In the genomic region with DNA sequence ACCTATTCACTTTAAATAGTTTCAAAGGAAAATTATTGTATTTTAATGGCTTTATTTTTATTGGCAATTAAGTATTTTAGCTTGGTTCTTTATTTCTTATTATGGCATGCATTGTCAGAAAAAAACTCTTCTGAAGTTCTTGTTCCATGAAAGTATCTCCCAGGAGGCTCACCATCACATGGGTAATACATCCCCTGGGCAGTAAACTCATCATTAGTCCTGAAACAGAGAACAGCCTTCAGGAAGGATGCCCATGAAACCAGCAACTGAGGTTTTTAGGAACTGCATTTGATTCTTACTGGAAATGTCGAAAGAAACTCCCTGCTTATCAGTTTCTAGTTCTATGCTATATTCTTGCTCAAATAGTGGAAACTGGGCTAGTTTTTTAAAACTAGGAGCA, we compare ENCODE assay signal across 15 cellular contexts.
DNase-seq lines count a peak whose midpoint lies in the region; ATAC-seq and TF ChIP-seq lines count a peak whose summit lies in the region.
"Had no signal": no experiment of that assay in that cellular context is flagged by ENCODE, and none has a peak within 500 bp of the region (broad histone marks: within the 10 kb centered on the region; RNA-seq: fewer than 3 reads in every experiment).

No MANE protein-coding gene starts in this region.

- H3K4me3 ChIP-seq in aorta (ENCODE audit: low read length in 2 of 2) (no peak overlapping the region), MG63 (no peak overlapping the region)
- H3K4me3 ChIP-seq: GM23338, lung had no signal

- H3K36me3 Mint-ChIP-seq in T-cell = peaks cover 71% of the 10 kb centered on the region
- H3K36me3 Mint-ChIP-seq in stimulated activated memory B cell treated with anti-CD40 and anti-IgM and Interleukin-4, amounts not matched to agents 10 μg/mL and 1 μg/mL and 100 μg/mL, for 72 hours = peaks cover 52% of the 10 kb centered on the region

- peak overlapping the region; percentile 83 to 89 for H3K27ac Mint-ChIP-seq in T-cell
- peak overlapping the region; percentile 95 for H3K27ac Mint-ChIP-seq in stimulated activated memory B cell treated with anti-CD40 and anti-IgM and Interleukin-4, amounts not matched to agents 10 μg/mL and 1 μg/mL and 100 μg/mL, for 72 hours
- H3K27ac Mint-ChIP-seq: T-helper 1 cell treated with Interleukin-12 subunit alpha and Interleukin-12 subunit beta and Interleukin-4 antibody, amounts not matched to agents 30 μg/mL and 1 μg/mL, for 36 hours had no signal

- no peaks in the 10 kb centered on the region for H3K27me3 ChIP-seq in foreskin keratinocyte
- no peaks in the 10 kb centered on the region for H3K27me3 ChIP-seq in aorta (ENCODE audit: control insufficient read depth in 1 of 2, insufficient read depth in 2 of 2, low read length in 1 of 2)
- H3K27me3 ChIP-seq in MG63 = no peaks in the 10 kb centered on the region

- ATAC-seq in T-cell (replicated peaks in 1 of 4) (no peak), foreskin keratinocyte (no peak), aorta (ENCODE audit: low FRiP score) (no peak)
- ATAC-seq in stimulated activated memory B cell treated with anti-CD40 and anti-IgM and Interleukin-4, amounts not matched to agents 10 μg/mL and 1 μg/mL and 100 μg/mL, for 72 hours = no peak

- intact Hi-C loops in aorta (cut with DNase I) = loop anchor here in 1 of 2 donors (2.0 kb wide), 1 partner anchor 35 kb away; no protein-coding TSS in a partner anchor

- DNase-seq in DMS 273 (lab: John Stamatoyannopoulos, UW; ENCODE audit: unreplicated experiment) (peak; percentile 19), DMS 273 treated with DMSO at 0.1 percent for 48 hours (lab: John Stamatoyannopoulos, UW) (no peak), T-cell (no peak), foreskin keratinocyte (no peak), aorta (no peak), MG63 (no peak)
- no peak for DNase-seq in activated CD8-positive, alpha-beta memory T cell treated with anti-CD3 and anti-CD28 coated beads, Interleukin-2, amount 50 U/mL, for 4 hours
- DNase-seq: caudate nucleus, glutamatergic neuron had no signal

- no peaks in the 10 kb centered on the region for H3K9me3 Mint-ChIP-seq in T-cell
- no peaks in the 10 kb centered on the region for H3K9me3 Mint-ChIP-seq in stimulated activated memory B cell treated with anti-CD40 and anti-IgM and Interleukin-4, amounts not matched to agents 10 μg/mL and 1 μg/mL and 100 μg/mL, for 72 hours
- H3K9me3 Mint-ChIP-seq: activated T-cell treated with anti-CD3 and anti-CD28 coated beads, Interleukin-2, amount 50 U/mL, for 4 hours; GM23338 had no signal

- no peaks in the 10 kb centered on the region for H3K27me3 Mint-ChIP-seq in T-cell
- H3K27me3 Mint-ChIP-seq in stimulated activated memory B cell treated with anti-CD40 and anti-IgM and Interleukin-4, amounts not matched to agents 10 μg/mL and 1 μg/mL and 100 μg/mL, for 72 hours = no peaks in the 10 kb centered on the region

- CTCF ChIA-PET in T-cell (lab: Charles Lee) = interaction anchor here in 1 of 2 donors (1.0 kb wide), 1 partner anchor 38 kb away, joined by 5 read pairs; no protein-coding TSS in a partner anchor

- POLR2A ChIA-PET in T-cell (lab: Charles Lee) = no interaction called here

- H3K27ac ChIP-seq in foreskin keratinocyte (peak overlapping the region; percentile 82), aorta (ENCODE audit: low read depth in 1 of 2, low read length in 2 of 2) (peak overlapping the region in 1 of 2 donors; percentile 36)
- H3K27ac ChIP-seq: 22Rv1 had no signal

- no peak for TF ChIP-seq CTCF in foreskin keratinocyte (conservative IDR thresholded peaks at IDR 0.05)

- H3K36me3 ChIP-seq in aorta (ENCODE audit: control insufficient read depth in 1 of 2, insufficient read depth in 2 of 2, low read length in 1 of 2) = no peaks in the 10 kb centered on the region
- H3K36me3 ChIP-seq in MG63 = no peaks in the 10 kb centered on the region

- H3K4me1 ChIP-seq in foreskin keratinocyte = peaks cover 24% of the 10 kb centered on the region
- H3K4me1 ChIP-seq in aorta (ENCODE audit: control insufficient read depth in 1 of 2, insufficient read depth in 2 of 2, low read length in 2 of 2) = peaks cover 3 to 4% of the 10 kb centered on the region in 2 donors

- WGBS in aorta, 2 donors = 54 to 63% methylated on average over 1 of the region's 1 CpG

- H3K4me3 Mint-ChIP-seq in T-cell = no peak overlapping the region
- no peak overlapping the region for H3K4me3 Mint-ChIP-seq in stimulated activated memory B cell treated with anti-CD40 and anti-IgM and Interleukin-4, amounts not matched to agents 10 μg/mL and 1 μg/mL and 100 μg/mL, for 72 hours
- H3K4me3 Mint-ChIP-seq: activated T-cell treated with anti-CD3 and anti-CD28 coated beads, Interleukin-2, amount 50 U/mL, for 4 hours; GM23338; T-helper 1 cell treated with Interleukin-12 subunit alpha and Interleukin-12 subunit beta and Interleukin-4 antibody, amounts not matched to agents 30 μg/mL and 1 μg/mL, for 36 hours had no signal

- peaks cover 26 to 50% (median 41%) of the 10 kb centered on the region in 3 donors for H3K4me1 Mint-ChIP-seq in T-cell
- H3K4me1 Mint-ChIP-seq in stimulated activated memory B cell treated with anti-CD40 and anti-IgM and Interleukin-4, amounts not matched to agents 10 μg/mL and 1 μg/mL and 100 μg/mL, for 72 hours = peaks cover 26% of the 10 kb centered on the region

- H3K9me3 ChIP-seq in aorta (ENCODE audit: control insufficient read depth, low read length) (no peaks in the 10 kb centered on the region), MG63 (no peaks in the 10 kb centered on the region)
